ENCODE assay signal across 9 cellular contexts in the genomic region with DNA sequence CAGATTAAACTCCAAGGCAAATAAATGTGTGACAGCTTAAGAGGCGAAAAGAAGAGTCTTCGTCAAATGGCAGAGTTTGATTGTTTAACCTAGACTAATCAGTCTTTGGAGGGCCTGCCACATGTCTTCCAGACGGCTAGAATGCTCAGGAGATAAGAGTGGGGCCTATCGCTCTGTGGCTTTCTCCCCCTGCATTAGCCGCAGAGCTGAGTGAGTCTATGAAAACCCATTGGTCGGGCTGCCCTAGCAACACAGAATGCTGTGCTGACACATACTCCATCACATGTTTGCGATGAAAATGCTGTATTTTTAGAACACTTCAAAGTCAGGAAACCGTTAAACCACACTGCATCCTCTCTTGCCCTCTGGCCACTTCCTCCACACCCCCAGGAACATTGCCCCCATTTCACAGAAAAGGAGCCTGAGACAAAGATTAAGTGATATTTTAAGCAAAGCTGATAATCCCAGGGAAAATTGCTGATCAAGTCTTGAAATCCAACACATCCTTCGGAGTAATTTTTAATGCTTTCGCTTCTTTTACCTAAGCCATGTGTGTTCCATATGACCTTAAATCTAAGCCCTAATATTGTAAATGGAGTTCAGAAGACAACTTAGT.
DNase-seq lines count a peak whose midpoint lies in the region; ATAC-seq, FAIRE-seq and TF ChIP-seq lines count a peak whose summit lies in the region.
"Had no signal": no experiment of that assay in that cellular context is flagged by ENCODE, and none has a peak within 500 bp of the region (broad histone marks: within the 10 kb centered on the region; RNA-seq: fewer than 3 reads in every experiment).

No MANE protein-coding gene starts in this region.

- peaks cover 100% of the 10 kb centered on the region for H3K4me1 ChIP-seq in CD8-positive, alpha-beta T cell (ENCODE audit: insufficient read depth, low read length)
- peaks cover 6% of the 10 kb centered on the region for H3K4me1 ChIP-seq in endothelial cell of umbilical vein (ENCODE audit: control insufficient read depth, extremely low read depth, insufficient read depth, low read length)

- no peaks in the 10 kb centered on the region for H3K27me3 ChIP-seq in CD8-positive, alpha-beta T cell (ENCODE audit: insufficient read depth, low read length)
- no peaks in the 10 kb centered on the region for H3K27me3 ChIP-seq in endothelial cell of umbilical vein (ENCODE audit: control insufficient read depth in 2 of 2, insufficient read depth in 2 of 2, low read length in 2 of 2)

- peaks cover 20% of the 10 kb centered on the region for H3K36me3 ChIP-seq in CD8-positive, alpha-beta T cell (ENCODE audit: insufficient read depth, low read length)
- H3K36me3 ChIP-seq in endothelial cell of umbilical vein (ENCODE audit: control insufficient read depth in 2 of 2, extremely low read depth in 1 of 2, insufficient read depth in 2 of 2, low read length in 2 of 2) = no peaks in the 10 kb centered on the region

- H4K20me1 ChIP-seq in endothelial cell of umbilical vein (replicated peaks; ENCODE audit: control insufficient read depth, extremely low read depth, insufficient read depth, low read length) = no peaks in the 10 kb centered on the region

- TF ChIP-seq POLR2A in endothelial cell of umbilical vein (IDR thresholded peaks at IDR 0.05; ENCODE audit: low read depth, low read length) = no peak

- no peak for TF ChIP-seq CTCF in CD8-positive, alpha-beta T cell (IDR thresholded peaks at IDR 0.05)
- TF ChIP-seq CTCF in endothelial cell of umbilical vein (IDR thresholded peaks at IDR 0.05; ENCODE audit: extremely low read depth in 1 of 2, insufficient read depth in 1 of 2, low read depth in 1 of 2, low read length in 2 of 2) = no peak

- no peak overlapping the region for H3K9ac ChIP-seq in endothelial cell of umbilical vein (replicated peaks; ENCODE audit: extremely low read depth, insufficient read depth, low read length)

- intact Hi-C loops in CD8-positive, alpha-beta T cell (cut with DNase I, micrococcal nuclease) = loop anchor here (1.0 to 5.0 kb wide), 8 partner anchors 8 to 1169 kb away; partner anchors contain the start of gene CAMK1D (in 1 of the 2)
- intact Hi-C loops in activated CD4-positive, alpha-beta T cell treated with anti-CD3 and anti-CD28 coated beads, Interleukin-2, amount 10 ng/mL, durations not matched to agents 24 days and 14 days (cut with micrococcal nuclease) = loop anchor here (1.0 to 10.0 kb wide), 7 partner anchors 8 to 866 kb away; partner anchors contain the start of gene UPF2
- intact Hi-C loops in endothelial cell of umbilical vein (cut with micrococcal nuclease) (no loop called here), sciatic nerve (cut with DNase I) (no loop called here)

- CTCF ChIA-PET in CD8-positive, alpha-beta T cell (lab: Charles Lee) = interaction anchor here (0.9 to 4.4 kb wide), 11 partner anchors 9 to 91 kb away, joined by 3 to 23 read pairs (median 4); no protein-coding TSS in a partner anchor
- CTCF ChIA-PET in endothelial cell of umbilical vein (lab: Charles Lee) = interaction anchor here (0.9 to 1.7 kb wide), 4 partner anchors 8 to 92 kb away, joined by 3 to 10 read pairs (median 4); no protein-coding TSS in a partner anchor

- peak overlapping the region; percentile 25 for H3K4me3 ChIP-seq in CD8-positive, alpha-beta T cell (ENCODE audit: low read depth, low read length)
- no peak overlapping the region for H3K4me3 ChIP-seq in endothelial cell of umbilical vein (replicated peaks in 1 of 3; ENCODE audit: insufficient read depth in 1 of 3, low read depth in 1 of 3, low read length in 3 of 3)

- no peaks in the 10 kb centered on the region for H3K4me1 Mint-ChIP-seq in CD8-positive, alpha-beta T cell (ENCODE audit: low read depth)
- H3K4me1 Mint-ChIP-seq in activated CD4-positive, alpha-beta T cell treated with anti-CD3 and anti-CD28 coated beads, Interleukin-2, amount 10 ng/mL, durations not matched to agents 24 days and 14 days = peaks cover 92% of the 10 kb centered on the region

- peak; percentile 66 to 93 (median 80) for DNase-seq in CD8-positive, alpha-beta T cell
- DNase-seq in HT1080 (ENCODE audit: low read depth) (peak; percentile 89), endothelial cell of umbilical vein (ENCODE audit: low read depth, low spot score) (peak; percentile 49), sciatic nerve (ENCODE audit: low spot score) (no peak), LoVo (ENCODE audit: low spot score) (no peak), HT-29 (ENCODE audit: low spot score) (no peak)
- peak; percentile 96 for DNase-seq in activated CD4-positive, alpha-beta T cell treated with anti-CD3 and anti-CD28 coated beads, Interleukin-2, amount 10 ng/mL, durations not matched to agents 24 days and 14 days

- no TSS peak for BruUV-seq in endothelial cell of umbilical vein (replicated peaks; lab: Mats Ljungman, UMichigan)

- peak overlapping the region; percentile 48 for H3K27ac ChIP-seq in CD8-positive, alpha-beta T cell (ENCODE audit: low read depth, low read length)
- H3K27ac ChIP-seq in endothelial cell of umbilical vein (ENCODE audit: insufficient read depth, low read depth, low read length) = no peak overlapping the region

- peaks cover 88% of the 10 kb centered on the region for H3K36me3 Mint-ChIP-seq in CD8-positive, alpha-beta T cell
- H3K36me3 Mint-ChIP-seq in activated CD4-positive, alpha-beta T cell treated with anti-CD3 and anti-CD28 coated beads, Interleukin-2, amount 10 ng/mL, durations not matched to agents 24 days and 14 days (ENCODE audit: low read depth) = peaks cover 77% of the 10 kb centered on the region

- no peaks in the 10 kb centered on the region for H3K27me3 Mint-ChIP-seq in CD8-positive, alpha-beta T cell (ENCODE audit: low read depth)
- H3K27me3 Mint-ChIP-seq in activated CD4-positive, alpha-beta T cell treated with anti-CD3 and anti-CD28 coated beads, Interleukin-2, amount 10 ng/mL, durations not matched to agents 24 days and 14 days = no peaks in the 10 kb centered on the region

- no peak overlapping the region for H3K27ac Mint-ChIP-seq in CD8-positive, alpha-beta T cell
- peak overlapping the region; percentile 94 for H3K27ac Mint-ChIP-seq in activated CD4-positive, alpha-beta T cell treated with anti-CD3 and anti-CD28 coated beads, Interleukin-2, amount 10 ng/mL, durations not matched to agents 24 days and 14 days

- H3K79me2 ChIP-seq in endothelial cell of umbilical vein (ENCODE audit: control insufficient read depth, insufficient read depth, low read length) = no peaks in the 10 kb centered on the region

- FAIRE-seq in endothelial cell of umbilical vein (lab: Jason Lieb, UNC) = peak; percentile 56
- FAIRE-seq: H1 had no signal

- H3K4me2 ChIP-seq in endothelial cell of umbilical vein (ENCODE audit: insufficient read depth, low read length) = no peak overlapping the region

- POLR2A ChIA-PET in CD8-positive, alpha-beta T cell (lab: Charles Lee) = interaction anchor here (0.7 to 7.5 kb wide), 14 partner anchors 8 to 65 kb away, joined by 3 to 126 read pairs (median 5); no protein-coding TSS in a partner anchor
- POLR2A ChIA-PET in endothelial cell of umbilical vein (lab: Charles Lee) = no interaction called here

- no peak overlapping the region for H3K4me3 Mint-ChIP-seq in CD8-positive, alpha-beta T cell
- H3K4me3 Mint-ChIP-seq in activated CD4-positive, alpha-beta T cell treated with anti-CD3 and anti-CD28 coated beads, Interleukin-2, amount 10 ng/mL, durations not matched to agents 24 days and 14 days = no peak overlapping the region

- no peaks in the 10 kb centered on the region for H3K9me1 ChIP-seq in endothelial cell of umbilical vein (replicated peaks; ENCODE audit: control insufficient read depth, extremely low read depth, insufficient read depth, low read length)

- no peak overlapping the region for H2AFZ ChIP-seq in endothelial cell of umbilical vein (ENCODE audit: low read depth, low read length)

- H3K9me3 Mint-ChIP-seq in CD8-positive, alpha-beta T cell = no peaks in the 10 kb centered on the region
- H3K9me3 Mint-ChIP-seq in activated CD4-positive, alpha-beta T cell treated with anti-CD3 and anti-CD28 coated beads, Interleukin-2, amount 10 ng/mL, durations not matched to agents 24 days and 14 days = no peaks in the 10 kb centered on the region

- dilution Hi-C loops in endothelial cell of umbilical vein (cut with MboI; ENCODE audit: extremely low pct_ligation_motif_present, low sequenced_read_pairs) = no loop called here

- ATAC-seq in CD8-positive, alpha-beta T cell = peak; percentile 70
- peak; percentile 76 for ATAC-seq in GM21367 (IDR thresholded peaks at IDR 0.05; ENCODE audit: unreplicated experiment)
- ATAC-seq in sciatic nerve = peak; percentile 61

- no peaks in the 10 kb centered on the region for H3K9me3 ChIP-seq in CD8-positive, alpha-beta T cell (ENCODE audit: low read length)
- no peaks in the 10 kb centered on the region for H3K9me3 ChIP-seq in endothelial cell of umbilical vein (replicated peaks; ENCODE audit: control insufficient read depth, insufficient read depth, low read length)

TF ChIP-seq in endothelial cell of umbilical vein, 7 proteins besides CTCF, POLR2A, EP300 and RAD21:
- TF ChIP-seq JUN (IDR thresholded peaks at IDR 0.05; ENCODE audit: borderline replicate concordance, insufficient read depth, insufficient read length, low read depth) = no peak

Comparison
In these comparisons a context has a peak if more than half of its experiments do, and no peak if none do; other contexts are left out.
1. DNase-seq: peak in CD8-positive, alpha-beta T cell (7 of 7), HT1080 (single experiment), activated CD4-positive, alpha-beta T cell treated with anti-CD3 and anti-CD28 coated beads, Interleukin-2, amount 10 ng/mL, durations not matched to agents 24 days and 14 days (single experiment) and endothelial cell of umbilical vein (single experiment); none in sciatic nerve (single experiment), LoVo (single experiment) and HT-29 (single experiment).
2. intact Hi-C loops: an anchor here in CD8-positive, alpha-beta T cell (1.0 to 5.0 kb wide) and activated CD4-positive, alpha-beta T cell treated with anti-CD3 and anti-CD28 coated beads, Interleukin-2, amount 10 ng/mL, durations not matched to agents 24 days and 14 days (1.0 to 10.0 kb wide); none called in endothelial cell of umbilical vein and sciatic nerve.
3. Peak in every context shown above with its lines, with median percentiles within 50 percentile points of each other: ATAC-seq.